8 cellular contexts compared by ENCODE assay signal in the genomic region with DNA sequence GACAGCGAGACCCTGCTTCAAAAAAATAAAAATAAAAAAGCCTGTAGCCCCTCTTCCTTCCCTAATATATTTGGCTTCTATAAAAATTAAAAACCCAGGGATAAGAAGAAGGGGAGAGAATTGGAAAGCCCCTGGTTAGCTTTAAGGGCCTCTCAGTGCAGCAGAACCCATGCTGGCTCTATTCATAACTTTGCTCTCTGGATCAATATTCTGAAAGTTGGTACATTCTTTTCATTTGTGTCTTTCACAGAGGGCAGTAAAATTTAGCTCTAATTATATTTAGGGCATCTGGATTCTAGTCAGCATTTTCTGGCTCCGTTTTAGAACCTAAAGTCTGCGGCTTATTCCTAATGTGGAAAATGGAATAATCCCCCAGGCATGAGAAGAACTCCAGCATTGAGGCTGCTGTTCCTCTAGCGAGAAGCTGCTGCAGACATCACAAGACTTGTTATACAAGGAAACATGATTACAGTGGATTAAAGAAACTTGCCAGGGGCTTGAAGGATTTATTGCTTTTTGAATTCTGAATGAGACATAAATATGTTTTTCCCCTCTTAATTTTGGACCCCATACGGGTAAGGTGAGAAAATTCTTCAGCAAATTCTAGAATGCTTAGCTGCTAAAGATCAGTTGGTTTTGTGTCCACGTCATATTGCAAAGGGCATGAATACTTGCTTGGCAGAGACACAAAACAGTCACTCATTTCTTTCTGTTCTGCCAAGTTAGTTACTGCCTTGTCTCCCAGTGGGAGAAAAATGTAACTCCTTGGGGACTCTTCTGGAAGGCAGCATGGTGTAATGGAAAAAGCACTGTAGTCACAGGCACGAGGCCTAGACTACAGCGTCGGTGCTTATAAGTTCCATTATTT.
DNase-seq lines count a peak whose midpoint lies in the region; ATAC-seq and TF ChIP-seq lines count a peak whose summit lies in the region.
"Had no signal": no experiment of that assay in that cellular context is flagged by ENCODE, and none has a peak within 500 bp of the region (broad histone marks: within the 10 kb centered on the region; RNA-seq: fewer than 3 reads in every experiment).

No MANE protein-coding gene starts in this region.

- H3K36me3 ChIP-seq in mucosa of descending colon (ENCODE audit: low read depth) (no peaks in the 10 kb centered on the region), tibial nerve (peaks cover 0 to 10% (median 0%) of the 10 kb centered on the region in 3 donors)

- no peak overlapping the region for H3K4me3 ChIP-seq in epithelial cell of proximal tubule (ENCODE audit: low read depth, low read length)
- H3K4me3 ChIP-seq in mucosa of descending colon = no peak overlapping the region
- no peak overlapping the region for H3K4me3 ChIP-seq in tibial nerve

- no peaks in the 10 kb centered on the region for H3K27me3 ChIP-seq in tibial nerve

- in situ Hi-C loops in SK-MEL-5 (cut with HindIII; ENCODE audit: low pct_unique_long_range_greater_than_20kb, low sequenced_read_pairs) = no loop called here

- H3K27ac ChIP-seq in tibial nerve = peak overlapping the region; percentile 67 to 92 (median 88)

- WGBS in tibial nerve, 2 donors = 25 to 37% methylated on average over 9 of the region's 9 CpGs

- TF ChIP-seq POLR2A in tibial nerve (IDR thresholded peaks at IDR 0.05) = no peak

- H3K4me1 ChIP-seq in mucosa of descending colon (ENCODE audit: low read depth) (no peaks in the 10 kb centered on the region), tibial nerve (peaks cover 0 to 27% (median 17%) of the 10 kb centered on the region in 4 donors)

- peak; percentile 35 for ATAC-seq in mucosa of descending colon
- ATAC-seq in GM21447 (IDR thresholded peaks at IDR 0.05; ENCODE audit: unreplicated experiment) = no peak

- TF ChIP-seq CTCF in epithelial cell of proximal tubule (conservative IDR thresholded peaks at IDR 0.05; ENCODE audit: low read depth, low read length) (no peak), mucosa of descending colon (IDR thresholded peaks at IDR 0.05) (no peak), tibial nerve (IDR thresholded peaks at IDR 0.05) (no peak)

- TF ChIP-seq EP300 in tibial nerve (IDR thresholded peaks at IDR 0.05) = peak; percentile 93 to 97

- DNase-seq in SK-MEL-5 (ENCODE audit: low read depth, low spot score) = peak; percentile 98
- peak; percentile 18 for DNase-seq in epithelial cell of proximal tubule (ENCODE audit: low read depth)
- DNase-seq in mucosa of descending colon = peak in 1 of 3 donors; percentile 16
- peak in 1 of 2 donors; percentile 75 for DNase-seq in tibial nerve (ENCODE audit: low spot score in 2 of 2)
- DNase-seq in DMS153 (lab: John Stamatoyannopoulos, UW) = no peak
- DNase-seq in LoVo (ENCODE audit: low spot score) = no peak
- DNase-seq: NCI-H2081 treated with DMSO at 0.1 percent for 48 hours had no signal

- H3K9me3 ChIP-seq in mucosa of descending colon (no peaks in the 10 kb centered on the region), tibial nerve (no peaks in the 10 kb centered on the region)

- intact Hi-C loops in mucosa of descending colon (cut with DNase I, micrococcal nuclease) = no loop called here

Comparison
In these comparisons a context has a peak if more than half of its experiments do, and no peak if none do; other contexts are left out.
1. DNase-seq: peak in SK-MEL-5 (single experiment) and epithelial cell of proximal tubule (single experiment); none in DMS153 (single experiment) and LoVo (single experiment).